8 cellular contexts compared by ENCODE assay signal in the genomic region with DNA sequence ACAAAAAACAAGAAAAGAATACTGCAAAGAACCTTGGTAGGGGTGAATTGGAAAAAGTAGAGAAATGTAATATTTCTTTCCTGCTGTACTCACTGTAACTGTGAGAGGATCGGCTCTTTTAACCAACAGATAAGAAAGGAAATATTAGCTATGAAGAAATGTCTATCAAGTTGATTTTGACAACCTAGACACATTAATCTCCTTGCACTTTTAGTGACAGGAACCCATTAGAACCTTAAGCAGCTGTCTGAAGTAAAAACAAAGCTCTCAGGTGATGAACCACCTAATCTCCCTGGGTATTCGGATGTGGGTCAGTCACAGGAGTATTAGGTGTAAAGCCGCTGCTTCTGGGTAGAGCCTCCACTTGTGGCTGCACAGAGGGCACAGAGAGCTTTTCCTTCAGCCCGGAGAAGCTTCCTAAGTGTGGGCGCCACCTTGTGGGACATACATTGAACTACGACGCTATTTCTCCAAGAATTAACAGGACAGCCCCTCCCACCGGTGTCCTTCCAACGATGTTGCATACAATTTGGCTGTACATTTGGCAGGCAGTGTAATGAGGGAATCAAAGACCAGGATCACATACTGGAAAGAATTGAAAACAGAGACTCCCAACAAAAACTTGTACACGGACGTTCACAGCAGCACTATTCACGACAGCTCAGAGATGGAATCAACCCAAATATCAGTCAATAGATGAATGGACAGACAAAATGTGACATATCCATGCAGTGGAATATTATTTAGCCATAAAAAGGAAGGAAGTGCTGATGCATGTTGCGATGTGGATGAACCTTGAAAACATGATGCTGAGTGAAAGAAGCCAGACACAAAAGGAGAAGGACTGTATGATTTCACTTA. TPM values are rescaled to one million over a fixed set of nuclear protein-coding genes. Genes with fewer than 3 reads are reported as not detected.
DNase-seq lines count a peak whose midpoint lies in the region; ATAC-seq, FAIRE-seq and TF ChIP-seq lines count a peak whose summit lies in the region.

No MANE protein-coding gene starts in this region.

- H3K4me1 Mint-ChIP-seq in activated T-cell treated with anti-CD3 and anti-CD28 coated beads, Interleukin-2, amount 50 U/mL, for 4 hours (ENCODE audit: low read depth), result peaks cover 9% of the 10 kb centered on the region
- peaks cover 7 to 10% of the 10 kb centered on the region in 2 donors for H3K4me1 Mint-ChIP-seq in natural killer cell treated with Interleukin-12 subunit alpha and Interleukin-12 subunit beta and Interleukin-15 and Interleukin-18, amount 100 ng/mL, for 72 hours (ENCODE audit: low read depth in 2 of 2)

- no peaks in the 10 kb centered on the region for H3K36me3 Mint-ChIP-seq in activated T-cell treated with anti-CD3 and anti-CD28 coated beads, Interleukin-2, amount 50 U/mL, for 4 hours (ENCODE audit: insufficient read depth)
- H3K36me3 Mint-ChIP-seq in natural killer cell treated with Interleukin-12 subunit alpha and Interleukin-12 subunit beta and Interleukin-15 and Interleukin-18, amount 100 ng/mL, for 72 hours, result no peaks in the 10 kb centered on the region

- no peaks in the 10 kb centered on the region for H3K27me3 ChIP-seq in fibroblast of lung (ENCODE audit: control insufficient read depth, insufficient read depth, low read length)

- H3K9me3 Mint-ChIP-seq in activated T-cell treated with anti-CD3 and anti-CD28 coated beads, Interleukin-2, amount 50 U/mL, for 4 hours, result no peaks in the 10 kb centered on the region
- no peaks in the 10 kb centered on the region for H3K9me3 Mint-ChIP-seq in natural killer cell treated with Interleukin-12 subunit alpha and Interleukin-12 subunit beta and Interleukin-15 and Interleukin-18, amount 100 ng/mL, for 72 hours

- no peaks in the 10 kb centered on the region for H3K4me1 ChIP-seq in fibroblast of lung (ENCODE audit: control insufficient read depth, extremely low read depth, insufficient read depth, low read length)

- no peaks in the 10 kb centered on the region for H4K20me1 ChIP-seq in fibroblast of lung (ENCODE audit: control insufficient read depth, extremely low read depth, insufficient read depth, low read length)

- DNase-seq in RKO (ENCODE audit: low spot score) (peak; percentile 90), fibroblast of lung (ENCODE audit: low read depth in 2 of 2) (peak; percentile 72 to 91)
- peak; percentile 52 for DNase-seq in activated T-cell treated with anti-CD3 and anti-CD28 coated beads, Interleukin-2, amount 50 U/mL, for 4 hours
- DNase-seq in natural killer cell treated with Interleukin-12 subunit alpha and Interleukin-12 subunit beta and Interleukin-15 and Interleukin-18, amount 100 ng/mL, for 72 hours (ENCODE audit: low spot score), result peak; percentile 66
- DNase-seq in stimulated activated naive CD4-positive, alpha-beta T cell (lab: John Stamatoyannopoulos, UW), result peak; percentile 21 to 58 (median 36)

- no peak overlapping the region for H3K9ac ChIP-seq in fibroblast of lung (ENCODE audit: insufficient read depth, low read length)

- H3K36me3 ChIP-seq in fibroblast of lung (ENCODE audit: control insufficient read depth, insufficient read depth, low read length), result no peaks in the 10 kb centered on the region

- H2AFZ ChIP-seq in fibroblast of lung (ENCODE audit: low read length), result no peak overlapping the region

- ATAC-seq in GM18907 (IDR thresholded peaks at IDR 0.05; ENCODE audit: unreplicated experiment), result peak; percentile 65
- ATAC-seq in activated T-cell treated with anti-CD3 and anti-CD28 coated beads, Interleukin-2, amount 50 U/mL, for 4 hours, result peak; percentile 89 to 94
- ATAC-seq in natural killer cell treated with Interleukin-12 subunit alpha and Interleukin-12 subunit beta and Interleukin-15 and Interleukin-18, amount 100 ng/mL, for 72 hours, result peak; percentile 82 to 86

- no peaks in the 10 kb centered on the region for H3K79me2 ChIP-seq in fibroblast of lung (ENCODE audit: control insufficient read depth, insufficient read depth, low read length)

- FAIRE-seq in A204.1 (lab: Jason Lieb, UNC), result peak; percentile 76

- H3K4me2 ChIP-seq in fibroblast of lung (ENCODE audit: extremely low read depth, insufficient read depth, low read length), result no peak overlapping the region

- no peaks in the 10 kb centered on the region for H3K27me3 Mint-ChIP-seq in activated T-cell treated with anti-CD3 and anti-CD28 coated beads, Interleukin-2, amount 50 U/mL, for 4 hours (ENCODE audit: low read depth)
- H3K27me3 Mint-ChIP-seq in natural killer cell treated with Interleukin-12 subunit alpha and Interleukin-12 subunit beta and Interleukin-15 and Interleukin-18, amount 100 ng/mL, for 72 hours, result peaks cover 5 to 7% of the 10 kb centered on the region in 2 donors

- H3K27ac Mint-ChIP-seq in natural killer cell treated with Interleukin-12 subunit alpha and Interleukin-12 subunit beta and Interleukin-15 and Interleukin-18, amount 100 ng/mL, for 72 hours, result no peak overlapping the region

- TF ChIP-seq CTCF in LNCAP (IDR thresholded peaks at IDR 0.05) (peak; percentile 80), fibroblast of lung (conservative IDR thresholded peaks at IDR 0.05 in 1 of 2, IDR thresholded peaks at IDR 0.05 in 1 of 2; ENCODE audit: low read depth in 1 of 2, low read length in 2 of 2) (peak; percentile 83 to 87)

- H3K4me3 ChIP-seq in fibroblast of lung (replicated peaks in 1 of 4; ENCODE audit: control extremely low read depth in 1 of 4, insufficient read depth in 1 of 4, low read depth in 3 of 4, low read length in 4 of 4), result no peak overlapping the region

- H3K27ac ChIP-seq in fibroblast of lung (ENCODE audit: insufficient read depth, low read length), result no peak overlapping the region

- H3K4me3 Mint-ChIP-seq in activated T-cell treated with anti-CD3 and anti-CD28 coated beads, Interleukin-2, amount 50 U/mL, for 4 hours, result no peak overlapping the region
- no peak overlapping the region for H3K4me3 Mint-ChIP-seq in natural killer cell treated with Interleukin-12 subunit alpha and Interleukin-12 subunit beta and Interleukin-15 and Interleukin-18, amount 100 ng/mL, for 72 hours

- no peaks in the 10 kb centered on the region for H3K9me3 ChIP-seq in fibroblast of lung (ENCODE audit: control insufficient read depth, insufficient read depth, low read depth, low read length)

RNA-seq across cellular contexts. Expression of gene MAPKAPK5, which starts 28.9 kb away (rescaled TPM):
- 100 to 1,000 TPM in 1 of 3 donors, 10 to 100 TPM in 2; 98.7 to 109 (median 98.9) TPM for total RNA-seq in activated T-cell treated with anti-CD3 and anti-CD28 coated beads, Interleukin-2, amount 50 U/mL, for 4 hours
- total RNA-seq in fibroblast of lung, result 19.5 and 26.8 TPM in 2 replicates
- polyA plus RNA-seq in fibroblast of lung, result 34.6 and 36.9 TPM in 2 replicates
- polyA plus RNA-seq in fibroblast of lung (2012), result 19.9 and 24.7 TPM in 2 replicates
- 20.7 and 26.3 TPM in 2 replicates for polyA minus RNA-seq in fibroblast of lung (ENCODE audit: low replicate concordance)
- 10 to 100 TPM; 64.3 to 84.2 TPM for total RNA-seq in natural killer cell treated with Interleukin-12 subunit alpha and Interleukin-12 subunit beta and Interleukin-15 and Interleukin-18, amount 100 ng/mL, for 72 hours

RNA-seq across cellular contexts. Expression of gene ALDH2, which starts 46.4 kb away (rescaled TPM):
- total RNA-seq in activated T-cell treated with anti-CD3 and anti-CD28 coated beads, Interleukin-2, amount 50 U/mL, for 4 hours, result 1 to 10 TPM; 1.6 to 2.7 (median 2.7) TPM
- 43.4 and 53.7 TPM in 2 replicates for total RNA-seq in fibroblast of lung
- 27.2 and 27.7 TPM in 2 replicates for polyA plus RNA-seq in fibroblast of lung
- 35.8 and 40.5 TPM in 2 replicates for polyA plus RNA-seq in fibroblast of lung (2012)
- polyA minus RNA-seq in fibroblast of lung (ENCODE audit: low replicate concordance), result 19.8 and 40.5 TPM in 2 replicates
- not detected for total RNA-seq in natural killer cell treated with Interleukin-12 subunit alpha and Interleukin-12 subunit beta and Interleukin-15 and Interleukin-18, amount 100 ng/mL, for 72 hours

Comparison
In these comparisons a context has a peak if more than half of its experiments do, and no peak if none do; other contexts are left out.
1. DNase-seq: peak in every context shown above with its lines; median percentile 90 in RKO; 82 in fibroblast of lung; 66 in natural killer cell treated with Interleukin-12 subunit alpha and Interleukin-12 subunit beta and Interleukin-15 and Interleukin-18, amount 100 ng/mL, for 72 hours; 52 in activated T-cell treated with anti-CD3 and anti-CD28 coated beads, Interleukin-2, amount 50 U/mL, for 4 hours; 36 in stimulated activated naive CD4-positive, alpha-beta T cell.
2. RNA of gene ALDH2, which starts 46.4 kb away (total RNA-seq): 43.4 to 53.7 TPM in fibroblast of lung; 1.6 to 2.7 TPM in activated T-cell treated with anti-CD3 and anti-CD28 coated beads, Interleukin-2, amount 50 U/mL, for 4 hours and not detected in natural killer cell treated with Interleukin-12 subunit alpha and Interleukin-12 subunit beta and Interleukin-15 and Interleukin-18, amount 100 ng/mL, for 72 hours; every median in the first group is over 10 times any median in the second.
3. Peak in every context shown above with its lines, with median percentiles within 50 percentile points of each other: ATAC-seq.